ENCODE assay signal across 22 cellular contexts in the genomic region with DNA sequence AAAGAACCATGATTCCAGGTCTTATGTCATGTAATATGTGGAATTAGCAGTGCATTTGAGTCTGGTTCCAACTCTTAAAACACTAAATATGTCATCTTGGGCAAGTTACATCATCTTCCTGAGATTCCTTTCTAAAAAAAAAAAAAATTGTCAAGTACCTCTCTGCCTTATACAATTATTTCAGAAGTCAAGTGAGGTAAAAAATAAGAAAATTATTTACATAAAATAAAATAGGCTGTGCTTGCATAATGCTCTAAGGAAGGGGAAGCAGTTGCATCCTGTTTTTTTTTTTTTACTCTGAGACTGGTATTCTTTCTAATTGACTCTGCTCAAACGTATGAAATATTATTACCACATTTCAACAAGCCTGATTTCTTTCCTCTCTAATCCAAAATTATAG.
"Had no signal": no experiment of that assay in that cellular context is flagged by ENCODE, and none has a peak within 500 bp of the region (broad histone marks: within the 10 kb centered on the region; RNA-seq: fewer than 3 reads in every experiment).

No MANE protein-coding gene starts in this region.

- DNase-seq: activated CD4-positive, alpha-beta T cell treated with anti-CD3 and anti-CD28 coated beads, Interleukin-2, amount 50 U/mL, for 48 hours; activated CD8-positive, alpha-beta memory T cell treated with anti-CD3 and anti-CD28 coated beads, Interleukin-2, amount 50 U/mL, for 48 hours; activated naive CD4-positive, alpha-beta T cell; activated T-cell treated with anti-CD3 and anti-CD28 coated beads, Interleukin-2, amount 50 U/mL, for 4 hours; heart right ventricle; left colon; naive thymus-derived CD4-positive, alpha-beta T cell; posterior cingulate gyrus; sigmoid colon; stimulated activated CD4-positive, alpha-beta T cell treated with anti-CD3 and anti-CD28 coated beads, Interleukin-2, amount 100 ng/mL, for 48 hours; stimulated activated CD8-positive, alpha-beta memory T cell treated with anti-CD3 and anti-CD28 coated beads, Interleukin-4, amount 100 ng/mL, for 48 hours; stimulated activated naive B cell treated with anti-CD40 and anti-IgM and Interleukin-4, amounts not matched to agents 10 μg/mL and 1 μg/mL and 100 μg/mL, for 72 hours; transverse colon had no signal

- H3K36me3 ChIP-seq: heart right ventricle, lower lobe of right lung, transverse colon had no signal

- H3K4me1 Mint-ChIP-seq: central memory CD8-positive, alpha-beta T cell had no signal

- H3K36me3 Mint-ChIP-seq: stimulated activated naive B cell treated with anti-CD40 and anti-IgM and Interleukin-4, amounts not matched to agents 10 μg/mL and 1 μg/mL and 100 μg/mL, for 72 hours had no signal

- H3K9me3 Mint-ChIP-seq: activated T-helper 2 cell treated with anti-CD3 and anti-CD28 coated beads, Interferon-gamma antibody, Interleukin-2, Interleukin-4, amounts not matched to agents 10 μg/mL and 5 μg/mL and 100 μg/mL, durations not matched to agents 14 hours and 24 hours and 36 hours had no signal

- H3K27ac Mint-ChIP-seq: activated naive CD8-positive, alpha-beta T cell; activated T-helper 2 cell treated with anti-CD3 and anti-CD28 coated beads, Interferon-gamma antibody, Interleukin-2, Interleukin-4, amounts not matched to agents 10 μg/mL and 5 μg/mL and 100 μg/mL, durations not matched to agents 14 hours and 24 hours and 36 hours; naive thymus-derived CD4-positive, alpha-beta T cell; stimulated activated naive B cell treated with anti-CD40 and anti-IgM and Interleukin-4, amounts not matched to agents 10 μg/mL and 1 μg/mL and 100 μg/mL, for 72 hours had no signal

- H3K4me3 Mint-ChIP-seq: activated naive CD8-positive, alpha-beta T cell; activated T-cell treated with anti-CD3 and anti-CD28 coated beads, Interleukin-2, amount 50 U/mL, for 4 hours; central memory CD8-positive, alpha-beta T cell; naive thymus-derived CD4-positive, alpha-beta T cell; neural crest cell; stimulated activated naive B cell treated with anti-CD40 and anti-IgM and Interleukin-4, amounts not matched to agents 10 μg/mL and 1 μg/mL and 100 μg/mL, for 72 hours had no signal

- FAIRE-seq: astrocyte, keratinocyte, urothelium cell line had no signal

- H3K27me3 Mint-ChIP-seq: central memory CD8-positive, alpha-beta T cell; stimulated activated naive B cell treated with anti-CD40 and anti-IgM and Interleukin-4, amounts not matched to agents 10 μg/mL and 1 μg/mL and 100 μg/mL, for 72 hours had no signal

- ATAC-seq: activated T-cell treated with anti-CD3 and anti-CD28 coated beads, Interleukin-2, amount 50 U/mL, for 4 hours; left colon had no signal

- H3K4me3 ChIP-seq: heart right ventricle, lower lobe of right lung, sigmoid colon, smooth muscle cell, transverse colon had no signal

- H3K9me3 ChIP-seq: sigmoid colon, transverse colon had no signal

- H3K27me3 ChIP-seq: heart right ventricle, sigmoid colon, transverse colon had no signal
